In genomic region chr3:95627293-95627692, GRCh38 we compare ENCODE assay signal across 28 cellular contexts.
"Had no signal": no experiment of that assay in that cellular context is flagged by ENCODE, and none has a peak within 500 bp of the region (broad histone marks: within the 10 kb centered on the region; RNA-seq: fewer than 3 reads in every experiment).

No MANE protein-coding gene starts in this region.

- H3K27ac ChIP-seq: brain microvascular endothelial cell, gastrocnemius medialis, hepatocyte, spleen, testis, transverse colon, VCaP had no signal

- H3K9me3 ChIP-seq: gastrocnemius medialis, spleen, testis, transverse colon had no signal

- ATAC-seq: activated CD4-positive, CD25-positive, alpha-beta regulatory T cell treated with anti-CD3 and anti-CD28 coated beads, Interleukin-2, amount 50 U/mL, for 24 hours; activated T-cell treated with anti-CD3 and anti-CD28 coated beads, Interleukin-2, amount 50 U/mL, for 4 hours; activated T-helper 17 cell treated with anti-CD3 and anti-CD28 coated beads, Interleukin-2, amount 50 U/mL, for 72 hours; effector memory CD8-positive, alpha-beta T cell; gastrocnemius medialis; left colon; naive thymus-derived CD4-positive, alpha-beta T cell; right cardiac atrium had no signal

- H2AFZ ChIP-seq: hepatocyte had no signal

- H3K4me3 ChIP-seq: gastrocnemius medialis, hepatocyte, spleen, testis, transverse colon had no signal

- H3K9me3 Mint-ChIP-seq: activated CD4-positive, alpha-beta memory T cell treated with anti-CD3 and anti-CD28 coated beads, Interleukin-2, amount 10 ng/mL, durations not matched to agents 7 days and 5 days; activated CD4-positive, alpha-beta T cell treated with anti-CD3 and anti-CD28 coated beads, Interleukin-2, amount 10 ng/mL, durations not matched to agents 7 days and 5 days; activated T-cell treated with anti-CD3 and anti-CD28 coated beads, Interleukin-2, amount 50 U/mL, for 4 hours; neural crest cell had no signal

- H3K36me3 ChIP-seq: brain microvascular endothelial cell, gastrocnemius medialis, spleen, transverse colon had no signal

- H3K27ac Mint-ChIP-seq: activated CD4-positive, alpha-beta memory T cell treated with anti-CD3 and anti-CD28 coated beads, Interleukin-2, amount 10 ng/mL, durations not matched to agents 7 days and 5 days; activated CD4-positive, alpha-beta T cell treated with anti-CD3 and anti-CD28 coated beads, Interleukin-2, amount 10 ng/mL, durations not matched to agents 7 days and 5 days; activated T-helper 17 cell treated with anti-CD3 and anti-CD28 coated beads, Interleukin-2, amount 50 U/mL, for 72 hours; effector memory CD8-positive, alpha-beta T cell; naive thymus-derived CD4-positive, alpha-beta T cell had no signal

- H3K27me3 ChIP-seq: brain microvascular endothelial cell, gastrocnemius medialis, hepatocyte, spleen, testis, transverse colon had no signal

- H3K4me1 Mint-ChIP-seq: activated CD4-positive, alpha-beta memory T cell treated with anti-CD3 and anti-CD28 coated beads, Interleukin-2, amount 10 ng/mL, durations not matched to agents 7 days and 5 days; activated CD4-positive, alpha-beta T cell treated with anti-CD3 and anti-CD28 coated beads, Interleukin-2, amount 10 ng/mL, durations not matched to agents 7 days and 5 days; activated T-helper 17 cell treated with anti-CD3 and anti-CD28 coated beads, Interleukin-2, amount 50 U/mL, for 72 hours; naive thymus-derived CD4-positive, alpha-beta T cell; neural crest cell had no signal

- H3K4me3 Mint-ChIP-seq: activated CD4-positive, alpha-beta memory T cell treated with anti-CD3 and anti-CD28 coated beads, Interleukin-2, amount 10 ng/mL, durations not matched to agents 7 days and 5 days; activated CD4-positive, alpha-beta T cell treated with anti-CD3 and anti-CD28 coated beads, Interleukin-2, amount 10 ng/mL, durations not matched to agents 7 days and 5 days; activated T-cell treated with anti-CD3 and anti-CD28 coated beads, Interleukin-2, amount 50 U/mL, for 4 hours; activated T-helper 17 cell treated with anti-CD3 and anti-CD28 coated beads, Interleukin-2, amount 50 U/mL, for 72 hours; effector memory CD8-positive, alpha-beta T cell; naive thymus-derived CD4-positive, alpha-beta T cell; neural crest cell had no signal

- H3K27me3 Mint-ChIP-seq: activated CD4-positive, alpha-beta memory T cell treated with anti-CD3 and anti-CD28 coated beads, Interleukin-2, amount 10 ng/mL, durations not matched to agents 7 days and 5 days; activated CD4-positive, alpha-beta T cell treated with anti-CD3 and anti-CD28 coated beads, Interleukin-2, amount 10 ng/mL, durations not matched to agents 7 days and 5 days; activated T-helper 17 cell treated with anti-CD3 and anti-CD28 coated beads, Interleukin-2, amount 50 U/mL, for 72 hours; effector memory CD8-positive, alpha-beta T cell; naive thymus-derived CD4-positive, alpha-beta T cell had no signal

- H3K4me1 ChIP-seq: gastrocnemius medialis, spleen, testis, transverse colon had no signal

- H3K79me2 ChIP-seq: hepatocyte had no signal

- DNase-seq: activated CD4-positive, alpha-beta memory T cell treated with anti-CD3 and anti-CD28 coated beads, Interleukin-2, amount 10 ng/mL, durations not matched to agents 7 days and 5 days; activated CD4-positive, alpha-beta T cell treated with anti-CD3 and anti-CD28 coated beads, Interleukin-2, amount 10 ng/mL, durations not matched to agents 7 days and 5 days; activated gamma-delta T cell treated with Interleukin-2 at 50 U/mL for 16 hours; activated naive CD4-positive, alpha-beta T cell treated with anti-CD3 and anti-CD28 coated beads, Interleukin-2, amount 50 U/mL, for 16 hours; activated T-cell treated with anti-CD3 and anti-CD28 coated beads, Interleukin-2, amount 50 U/mL, for 4 hours; amniotic stem cell; brain microvascular endothelial cell; cortex of kidney; effector memory CD8-positive, alpha-beta T cell; erythroblast; gastrocnemius medialis; glutamatergic neuron; kidney; left colon; mammary epithelial cell; midbrain; naive thymus-derived CD4-positive, alpha-beta T cell; right cardiac atrium; spleen; stimulated activated naive CD4-positive, alpha-beta T cell; T-helper 9 cell; testis; transverse colon had no signal

- H3K4me2 ChIP-seq: hepatocyte had no signal

- H3K36me3 Mint-ChIP-seq: naive thymus-derived CD4-positive, alpha-beta T cell had no signal
